27 cellular contexts compared by ENCODE assay signal in the genomic region with DNA sequence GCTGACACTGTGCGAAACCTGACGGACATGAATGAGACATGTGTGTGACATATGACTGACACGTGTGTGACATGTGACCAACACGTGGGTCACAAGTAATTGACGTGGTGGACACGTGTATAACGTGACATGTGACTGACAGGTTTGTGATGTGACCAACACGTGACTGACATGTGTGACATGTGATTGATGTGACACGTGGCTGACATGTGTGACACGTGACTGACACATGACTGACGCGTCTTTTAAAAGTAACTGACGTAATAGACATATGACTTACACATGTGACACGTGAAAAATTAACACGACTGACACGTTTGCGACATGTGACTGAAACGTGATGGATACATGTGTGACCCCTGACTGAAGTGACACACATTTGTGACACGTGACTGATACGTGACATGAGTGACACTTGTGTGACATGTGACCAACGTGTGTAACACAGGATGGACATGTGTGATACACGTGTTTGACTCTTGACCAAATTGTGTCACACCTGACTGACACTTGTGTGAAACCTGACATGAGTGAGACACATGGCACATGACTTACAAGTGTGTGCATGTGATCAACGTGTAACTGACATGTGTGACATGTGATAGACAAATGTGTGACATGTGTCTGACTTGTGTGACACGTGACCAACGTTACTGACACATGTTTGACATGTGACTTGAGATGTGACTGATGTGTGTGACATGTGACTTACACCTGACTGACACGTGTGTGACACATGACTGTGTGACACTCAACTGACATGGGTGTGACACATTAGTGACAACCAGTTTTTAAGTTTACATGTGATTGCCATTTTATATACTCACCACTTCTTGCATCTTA. TPM values are rescaled to one million over a fixed set of nuclear protein-coding genes. Genes with fewer than 3 reads are reported as not detected.
DNase-seq lines count a peak whose midpoint lies in the region; ATAC-seq, FAIRE-seq and TF ChIP-seq lines count a peak whose summit lies in the region.
"Had no signal": no experiment of that assay in that cellular context is flagged by ENCODE, and none has a peak within 500 bp of the region (broad histone marks: within the 10 kb centered on the region; RNA-seq: fewer than 3 reads in every experiment).

No MANE protein-coding gene starts in this region.

- no peak overlapping the region for H2BK15ac ChIP-seq in IMR-90 (ENCODE audit: low read depth, low read length)

- H2AK5ac ChIP-seq in IMR-90 (ENCODE audit: low read depth, low read length) = no peak overlapping the region

- H3F3A ChIP-seq in neural cell (ENCODE audit: insufficient read depth, low read length, poor library complexity, severe bottlenecking) = no peaks in the 10 kb centered on the region

- no peak overlapping the region for H3K18ac ChIP-seq in IMR-90 (ENCODE audit: low read depth, low read length)

- no peak overlapping the region for H4K8ac ChIP-seq in IMR-90 (ENCODE audit: low read depth in 2 of 2, low read length in 2 of 2)

- H3K4me1 ChIP-seq in IMR-90 (ENCODE audit: control insufficient read depth, insufficient read depth, low read length) = no peaks in the 10 kb centered on the region
- no peaks in the 10 kb centered on the region for H3K4me1 ChIP-seq in K562 (replicated peaks in 1 of 2; ENCODE audit: control insufficient read depth in 2 of 2, insufficient read depth in 2 of 2, low read length in 2 of 2)
- H3K4me1 ChIP-seq: BLaER1, Caco-2 had no signal

- POLR2A ChIA-PET in IMR-90 (lab: Charles Lee; ENCODE audit: unreplicated experiment) = no interaction called here
- POLR2A ChIA-PET in K562 (lab: Yijun Ruan, JAX) = no interaction called here

- intact Hi-C loops in IMR-90 (cut with micrococcal nuclease) (no loop called here), K562 (cut with micrococcal nuclease) (no loop called here)

- no peak overlapping the region for H3K23ac ChIP-seq in IMR-90 (ENCODE audit: low read depth, low read length)

- ATAC-seq in IMR-90 (ENCODE audit: low read depth) (no peak), K562 (no peak), HG03521 (IDR thresholded peaks at IDR 0.05; ENCODE audit: unreplicated experiment) (no peak)
- ATAC-seq: SK-N-SH treated with all-trans-retinoic acid at 6 μM for 48 hours had no signal

- H3K9me1 ChIP-seq in IMR-90 (ENCODE audit: insufficient read depth, low read length) (no peaks in the 10 kb centered on the region), K562 (ENCODE audit: control insufficient read depth, insufficient read depth, low read length) (no peaks in the 10 kb centered on the region)

- H3K56ac ChIP-seq in IMR-90 (ENCODE audit: extremely low read depth, insufficient read depth, low read length) = no peak overlapping the region

- H3K27me3 ChIP-seq in IMR-90 (ENCODE audit: control insufficient read depth, insufficient read depth, low read length) (no peaks in the 10 kb centered on the region), K562 (ENCODE audit: control insufficient read depth in 2 of 2, insufficient read depth in 2 of 2, low read length in 2 of 2) (no peaks in the 10 kb centered on the region; a peak in 1 of 5 replicates), neural cell (ENCODE audit: insufficient read depth, low read depth, low read length) (no peaks in the 10 kb centered on the region)
- H3K27me3 ChIP-seq: BLaER1 had no signal

- H3K9ac ChIP-seq in IMR-90 (ENCODE audit: low read depth, low read length) (no peak overlapping the region), K562 (ENCODE audit: insufficient read depth in 1 of 2, low read depth in 2 of 2, low read length in 2 of 2) (no peak overlapping the region), neural cell (ENCODE audit: low read length) (no peak overlapping the region)
- H3K9ac ChIP-seq: BLaER1 had no signal

- no peak overlapping the region for H2BK20ac ChIP-seq in IMR-90 (ENCODE audit: low read depth, low read length)

- H3K79me2 ChIP-seq in K562 (ENCODE audit: control insufficient read depth, insufficient read depth, low read length) = no peaks in the 10 kb centered on the region
- H3K79me2 ChIP-seq in neural cell (replicated peaks; ENCODE audit: insufficient read depth, low read length) = no peaks in the 10 kb centered on the region

- no peak for TF ChIP-seq CTCF in IMR-90 (conservative IDR thresholded peaks at IDR 0.05; ENCODE audit: low read depth, low read length)
- no peak for TF ChIP-seq CTCF in K562 (IDR thresholded peaks at IDR 0.05 in 2 of 3, conservative IDR thresholded peaks at IDR 0.05 in 1 of 3; ENCODE audit: insufficient read depth in 2 of 3, low read depth in 1 of 3, low read length in 3 of 3)
- TF ChIP-seq CTCF in neural cell (IDR thresholded peaks at IDR 0.05; ENCODE audit: poor library complexity, severe bottlenecking) = no peak

- H3K27ac ChIP-seq in IMR-90 (ENCODE audit: insufficient read depth, low read length) = no peak overlapping the region
- no peak overlapping the region for H3K27ac ChIP-seq in K562 (ENCODE audit: extremely low read depth, low read depth, low read length)
- H3K27ac ChIP-seq in neural cell (ENCODE audit: low read length) = no peak overlapping the region
- H3K27ac ChIP-seq: BLaER1, RWPE1 had no signal

- dilution Hi-C loops in IMR-90 (cut with HindIII; ENCODE audit: low sequenced_read_pairs, unreplicated experiment) = no loop called here

- FAIRE-seq in GM12892 (lab: Jason Lieb, UNC) = peak; percentile 80
- peak; percentile 68 for FAIRE-seq in K562 (lab: Jason Lieb, UNC)
- FAIRE-seq: GM19239 had no signal

- H2BK5ac ChIP-seq in IMR-90 (ENCODE audit: low read depth, low read length, poor library complexity, severe bottlenecking) = no peak overlapping the region

- H3K9me3 ChIP-seq in IMR-90 (ENCODE audit: control insufficient read depth, insufficient read depth, low read length) (peaks cover 6% of the 10 kb centered on the region; the same call in 1 of the 2 replicates), K562 (replicated peaks; ENCODE audit: control insufficient read depth, insufficient read depth, low read depth, low read length) (peaks cover 18% of the 10 kb centered on the region), neural cell (ENCODE audit: low read length) (peaks cover 11% of the 10 kb centered on the region)

- no peak for TF ChIP-seq EP300 in K562 (IDR thresholded peaks at IDR 0.05; ENCODE audit: low read length)
- peak; percentile 55 for TF ChIP-seq EP300 in neural cell (conservative IDR thresholded peaks at IDR 0.05; ENCODE audit: poor library complexity, severe bottlenecking)

- 81% methylated on average over 24 of the region's 26 CpGs; no CpG with 5 or more reads in 1 of the 2 experiments for WGBS in IMR-90 (ENCODE audit: extremely low coverage in 2 of 2, insufficient read length in 1 of 2), 2 experiments
- 19% methylated on average over 26 of the region's 26 CpGs for WGBS in K562 (ENCODE audit: insufficient coverage, low coverage, missing lambda C conversion rate)

- H2AFZ ChIP-seq in IMR-90 (replicated peaks; ENCODE audit: low read length, poor library complexity) = peak overlapping the region; percentile 14
- H2AFZ ChIP-seq in K562 (ENCODE audit: low read depth, low read length) = no peak overlapping the region
- H2AFZ ChIP-seq in neural cell (ENCODE audit: low read depth, low read length) = no peak overlapping the region

- TF ChIP-seq RAD21 in IMR-90 (IDR thresholded peaks at IDR 0.05; ENCODE audit: low read length) = no peak
- no peak for TF ChIP-seq RAD21 in K562 (CRISPR knock-in tag; conservative IDR thresholded peaks at IDR 0.05 in 1 of 2, IDR thresholded peaks at IDR 0.05 in 1 of 2)
- no peak for TF ChIP-seq RAD21 in neural cell (conservative IDR thresholded peaks at IDR 0.05)

- in situ Hi-C loops in IMR-90 (cut with MboI; ENCODE audit: low sequenced_read_pairs) (no loop called here), K562 (cut with MboI) (no loop called here)

- CTCF ChIA-PET in IMR-90 (lab: Yijun Ruan, JAX) (no interaction called here), K562 (lab: Yijun Ruan, JAX; ENCODE audit: low intra/inter-chr PET ratio) (no interaction called here)

- H3K79me1 ChIP-seq in IMR-90 (ENCODE audit: low read depth in 1 of 2, low read length in 2 of 2) = no peaks in the 10 kb centered on the region

- H3K36me3 ChIP-seq in IMR-90 (ENCODE audit: control insufficient read depth, insufficient read depth, low read length) = no peaks in the 10 kb centered on the region
- no peaks in the 10 kb centered on the region for H3K36me3 ChIP-seq in K562 (ENCODE audit: control insufficient read depth, insufficient read depth, low read length)
- no peaks in the 10 kb centered on the region for H3K36me3 ChIP-seq in neural cell (ENCODE audit: insufficient read depth, low read length)
- H3K36me3 ChIP-seq: BLaER1 had no signal

- no peaks in the 10 kb centered on the region for H3K9me2 ChIP-seq in neural cell (ENCODE audit: insufficient read depth, low read length)

- H3K4me3 ChIP-seq in IMR-90 (ENCODE audit: insufficient read depth, low read depth, low read length) (no peak overlapping the region), K562 (no peak overlapping the region), neural cell (ENCODE audit: low read length) (no peak overlapping the region)
- H3K4me3 ChIP-seq: BLaER1 had no signal

- H3K14ac ChIP-seq in IMR-90 (replicated peaks; ENCODE audit: low read depth, low read length) = no peak overlapping the region

- DNase-seq in GM12892 (ENCODE audit: insufficient read length) = no peak
- no peak for DNase-seq in IMR-90
- DNase-seq in K562 (ENCODE audit: extremely low read depth in 1 of 4, low spot score in 3 of 4) = no peak
- no peak for DNase-seq in SIG-M5 treated with dmso at 0.1 percent for 504 hours (lab: John Stamatoyannopoulos, UW; ENCODE audit: unreplicated experiment)
- no peak for DNase-seq in middle frontal gyrus (ENCODE audit: extremely low spot score, low spot score)
- DNase-seq: Caco-2; CD4-positive, alpha-beta T cell; DMS 273 treated with DMSO at 0.1 percent for 48 hours; DMS79 treated with DMSO at 0.1 percent for 48 hours; H7; HFFc6; KBM-7; MM.1S; NCI-H1092; NCI-H1436 treated with DMSO at 0.1 percent for 48 hours; NCI-H1930; NCI-H226; NCI-H510A treated with DMSO at 0.1 percent for 48 hours; NCI-H748 treated with DMSO at 0.1 percent for 48 hours; NK-92 treated with Interleukin-12 subunit alpha and Interleukin-12 subunit beta, amount 100 ng/mL, for 24 hours; SIG-M5 had no signal

- BruUV-seq in IMR-90 (replicated peaks; lab: Mats Ljungman, UMichigan) = no TSS peak
- no TSS peak for BruUV-seq in K562 (replicated peaks; lab: Mats Ljungman, UMichigan)

- H4K91ac ChIP-seq in IMR-90 (ENCODE audit: insufficient read depth, low read depth, low read length) = no peak overlapping the region

- no peak for TF ChIP-seq POLR2A in GM12892 (IDR thresholded peaks at IDR 0.05; ENCODE audit: low read depth, low read length)
- no peak for TF ChIP-seq POLR2A in IMR-90 (IDR thresholded peaks at IDR 0.05; ENCODE audit: low read depth, low read length)
- no peak for TF ChIP-seq POLR2A in K562 (conservative IDR thresholded peaks at IDR 0.05)

- no peak overlapping the region for H4K5ac ChIP-seq in IMR-90 (ENCODE audit: low read depth, low read length)

- no peak overlapping the region for H2BK120ac ChIP-seq in IMR-90 (ENCODE audit: low read depth, low read length)

- H3K4me2 ChIP-seq in IMR-90 (ENCODE audit: low read depth, low read length) = no peak overlapping the region
- H3K4me2 ChIP-seq in K562 (ENCODE audit: insufficient read depth, low read length) = no peak overlapping the region
- H3K4me2 ChIP-seq in neural cell (ENCODE audit: low read length) = no peak overlapping the region
- H3K4me2 ChIP-seq: BLaER1 had no signal

- H4K20me1 ChIP-seq in IMR-90 (ENCODE audit: insufficient read depth, low read length) = no peaks in the 10 kb centered on the region
- H4K20me1 ChIP-seq in K562 (replicated peaks; ENCODE audit: control insufficient read depth, insufficient read depth, low read length) = no peaks in the 10 kb centered on the region
- no peaks in the 10 kb centered on the region for H4K20me1 ChIP-seq in neural cell (ENCODE audit: insufficient read depth)
- H4K20me1 ChIP-seq: BLaER1 had no signal

- H3K4ac ChIP-seq in IMR-90 (ENCODE audit: low read depth, low read length) = no peak overlapping the region

- no peak overlapping the region for H2AK9ac ChIP-seq in IMR-90 (replicated peaks; ENCODE audit: low read depth, low read length, poor library complexity)

RNA-seq across cellular contexts. Expression of gene ZNF92, which starts 56.9 kb away (rescaled TPM):
- 13.2 TPM for polyA plus RNA-seq in GM12892 (2012; ENCODE audit: missing spikeins)
- 6.1 and 14.4 TPM in 2 replicates for total RNA-seq in IMR-90 (2012; rRNA removed)
- polyA plus RNA-seq in IMR-90 (2012; rRNA removed) = 1.6 and 2.4 TPM in 2 replicates
- 0.22 and 0.41 TPM in 2 replicates for polyA plus RNA-seq in IMR-90 (2012; cell fraction: cytosol; rRNA removed)
- polyA plus RNA-seq in IMR-90 (2012; cell fraction: nucleus; rRNA removed; ENCODE audit: low replicate concordance) = 0.47 and 1.9 TPM in 2 replicates
- total RNA-seq in K562 (2011; cell fraction: chromatin; rRNA removed; ENCODE audit: low replicate concordance) = 9.2 and 30.2 TPM in 2 replicates
- total RNA-seq in K562 (2011; cell fraction: nucleolus; rRNA removed) = 6.2 and 8.2 TPM in 2 replicates
- 10.1 and 14.3 TPM in 2 replicates for total RNA-seq in K562 (2011; cell fraction: nucleoplasm; rRNA removed)
- 11.7 and 12.6 TPM in 2 replicates for total RNA-seq in K562 (2014; rRNA removed)
- total RNA-seq in K562 (2014; rRNA removed; fragmentation: Illumina TruSeq; extraction: Trizol) = 27.8 and 29.4 TPM in 2 replicates
- 26.6 and 29.4 TPM in 2 replicates for total RNA-seq in K562 (2015; rRNA removed; fragmentation: Illumina TruSeq; extraction: Trizol)
- 16.2 and 16.6 TPM in 2 replicates for total RNA-seq in K562 (2021)
- polyA plus RNA-seq in K562 (2011; rRNA removed) = 9.7 and 12.5 TPM in 2 replicates
- 1.0 and 2.9 TPM in 2 replicates for polyA plus RNA-seq in K562 (2011; cell fraction: cytosol; rRNA removed)
- polyA plus RNA-seq in K562 (2011; cell fraction: nucleus; rRNA removed) = 3.8 and 4.6 TPM in 2 replicates
- polyA plus RNA-seq in K562 (2012) = 9.5 and 14.0 TPM in 2 replicates
- 15.8 and 21.9 TPM in 2 replicates for polyA plus RNA-seq in K562 (2014; fragmentation: Illumina TruSeq; extraction: Trizol)
- polyA plus RNA-seq in K562 (2014; fragmentation: Nextera tagmentation; extraction: Ambion mirVana) = 10 to 100 TPM in 1 of 2 experiments, 1 to 10 TPM in 1; 8.9 to 11.0 TPM
- 11.1 TPM in 2 replicates for polyA plus RNA-seq in K562 (2014; rRNA removed)
- polyA minus RNA-seq in K562 (2011; rRNA and poly(A)+ RNA removed) = 16.7 and 18.8 TPM in 2 replicates
- polyA minus RNA-seq in K562 (2011; cell fraction: cytosol; rRNA and poly(A)+ RNA removed) = 6.4 and 6.9 TPM in 2 replicates
- polyA minus RNA-seq in K562 (2011; cell fraction: nucleus; rRNA and poly(A)+ RNA removed) = 5.7 and 8.3 TPM in 2 replicates
- polyA plus RNA-seq in neural cell = 23.2 and 24.8 TPM in 2 replicates
- polyA minus RNA-seq in neural cell = 55.3 and 67.1 TPM in 2 replicates
